22 cellular contexts compared by ENCODE assay signal in genomic region chr13:99298056-99298455, GRCh38. TPM values are rescaled to one million over a fixed set of nuclear protein-coding genes. Genes with fewer than 3 reads are reported as not detected.
DNase-seq lines count a peak whose midpoint lies in the region; ATAC-seq, FAIRE-seq and TF ChIP-seq lines count a peak whose summit lies in the region.
"Had no signal": no experiment of that assay in that cellular context is flagged by ENCODE, and none has a peak within 500 bp of the region (broad histone marks: within the 10 kb centered on the region; RNA-seq: fewer than 3 reads in every experiment).

No MANE protein-coding gene starts in this region.

- no peak for TF ChIP-seq CTCF in activated CD8-positive, alpha-beta T cell treated with anti-CD3 and anti-CD28 coated beads for 36 hours (IDR thresholded peaks at IDR 0.05)
- no peak for TF ChIP-seq CTCF in right atrium auricular region (IDR thresholded peaks at IDR 0.05)

- peak; percentile 42 for FAIRE-seq in GM12892 (lab: Jason Lieb, UNC)
- FAIRE-seq: A549, bronchial epithelial cell had no signal

- H3K27ac ChIP-seq in right atrium auricular region, result no peak overlapping the region
- H3K27ac ChIP-seq: A549, C4-2B, left ventricle myocardium inferior, RWPE1, upper lobe of left lung had no signal

- peaks cover 64% of the 10 kb centered on the region for H3K4me1 Mint-ChIP-seq in activated CD4-positive, alpha-beta T cell treated with anti-CD3 and anti-CD28 coated beads, Interleukin-2, amount 10 ng/mL, durations not matched to agents 24 days and 14 days
- H3K4me1 Mint-ChIP-seq in activated CD8-positive, alpha-beta T cell treated with anti-CD3 and anti-CD28 coated beads for 36 hours (ENCODE audit: low read depth), result peaks cover 85% of the 10 kb centered on the region
- peaks cover 68 to 78% (median 73%) of the 10 kb centered on the region in 3 donors for H3K4me1 Mint-ChIP-seq in naive B cell

- no peaks in the 10 kb centered on the region for H3K9me3 ChIP-seq in right atrium auricular region
- H3K9me3 ChIP-seq: A549, esophagus squamous epithelium, left ventricle myocardium inferior, upper lobe of left lung had no signal

- H3K27me3 ChIP-seq in right atrium auricular region, result no peaks in the 10 kb centered on the region
- H3K27me3 ChIP-seq: esophagus squamous epithelium, upper lobe of left lung had no signal

- H3K36me3 Mint-ChIP-seq in activated CD4-positive, alpha-beta T cell treated with anti-CD3 and anti-CD28 coated beads, Interleukin-2, amount 10 ng/mL, durations not matched to agents 24 days and 14 days (ENCODE audit: low read depth), result peaks cover 41% of the 10 kb centered on the region
- H3K36me3 Mint-ChIP-seq in activated CD8-positive, alpha-beta T cell treated with anti-CD3 and anti-CD28 coated beads for 36 hours (ENCODE audit: low read depth), result peaks cover 40% of the 10 kb centered on the region
- H3K36me3 Mint-ChIP-seq in naive B cell, result peaks cover 9 to 18% of the 10 kb centered on the region in 2 donors

- DNase-seq in activated CD4-positive, alpha-beta T cell treated with anti-CD3 and anti-CD28 coated beads, Interleukin-2, amount 10 ng/mL, durations not matched to agents 24 days and 14 days, result no peak
- no peak for DNase-seq in activated CD4-positive, alpha-beta T cell treated with anti-CD3 and anti-CD28 coated beads for 1 hour
- DNase-seq in GM12892 (ENCODE audit: insufficient read length) (no peak), naive B cell (no peak), GDM1 (lab: John Stamatoyannopoulos, UW) (no peak), right atrium auricular region (ENCODE audit: low spot score) (no peak)
- DNase-seq in activated CD8-positive, alpha-beta T cell treated with anti-CD3 and anti-CD28 coated beads for 36 hours, result no peak
- no peak for DNase-seq in effector CD4-positive, alpha-beta T cell
- DNase-seq: DMS79; esophagus squamous epithelium; left ventricle myocardium inferior; NCI-H2081; NCI-H510A treated with DMSO at 0.1 percent for 48 hours; occipital lobe; stimulated activated naive CD8-positive, alpha-beta T cell treated with anti-CD3 and anti-CD28 coated beads, Interleukin-15, Interleukin-2, amounts not matched to agents 100 U/mL and 50 U/mL, for 24 hours; upper lobe of left lung had no signal

- no peak for ATAC-seq in activated CD8-positive, alpha-beta T cell treated with anti-CD3 and anti-CD28 coated beads for 36 hours
- peak in 1 of 2 donors; percentile 23 for ATAC-seq in naive B cell (ENCODE audit: low read depth in 2 of 2)
- ATAC-seq: A549, HCT116 had no signal

- intact Hi-C loops in activated CD4-positive, alpha-beta T cell treated with anti-CD3 and anti-CD28 coated beads, Interleukin-2, amount 10 ng/mL, durations not matched to agents 24 days and 14 days (cut with micrococcal nuclease), result loop anchor here (2.0 kb wide), 2 partner anchors 59 to 79 kb away; no protein-coding TSS in a partner anchor
- intact Hi-C loops in activated CD8-positive, alpha-beta T cell treated with anti-CD3 and anti-CD28 coated beads for 36 hours (cut with micrococcal nuclease), result no loop called here

- no peaks in the 10 kb centered on the region for H3K27me3 Mint-ChIP-seq in activated CD4-positive, alpha-beta T cell treated with anti-CD3 and anti-CD28 coated beads, Interleukin-2, amount 10 ng/mL, durations not matched to agents 24 days and 14 days
- H3K27me3 Mint-ChIP-seq in activated CD8-positive, alpha-beta T cell treated with anti-CD3 and anti-CD28 coated beads for 36 hours, result no peaks in the 10 kb centered on the region
- no peaks in the 10 kb centered on the region for H3K27me3 Mint-ChIP-seq in naive B cell

- no peaks in the 10 kb centered on the region for H3K4me1 ChIP-seq in right atrium auricular region
- H3K4me1 ChIP-seq: A549, left ventricle myocardium inferior had no signal

- POLR2A ChIA-PET in activated CD8-positive, alpha-beta T cell treated with anti-CD3 and anti-CD28 coated beads for 36 hours (lab: Charles Lee), result interaction anchor here (0.8 to 1.9 kb wide), 4 partner anchors 10 to 121 kb away, joined by 3 to 6 read pairs (median 5); no protein-coding TSS in a partner anchor

- CTCF ChIA-PET in activated CD8-positive, alpha-beta T cell treated with anti-CD3 and anti-CD28 coated beads for 36 hours (lab: Charles Lee), result interaction anchor here (1.0 to 3.4 kb wide), 9 partner anchors 9 to 208 kb away, joined by 3 to 18 read pairs (median 6); partner anchors contain the start of gene GPR183

- peaks cover 10% of the 10 kb centered on the region for H3K36me3 ChIP-seq in right atrium auricular region

- peak overlapping the region; percentile 83 for H3K27ac Mint-ChIP-seq in activated CD4-positive, alpha-beta T cell treated with anti-CD3 and anti-CD28 coated beads, Interleukin-2, amount 10 ng/mL, durations not matched to agents 24 days and 14 days
- peak overlapping the region; percentile 89 for H3K27ac Mint-ChIP-seq in activated CD8-positive, alpha-beta T cell treated with anti-CD3 and anti-CD28 coated beads for 36 hours
- H3K27ac Mint-ChIP-seq in naive B cell, result peak overlapping the region; percentile 5 to 86 (median 44)

- H3K4me3 Mint-ChIP-seq in activated CD4-positive, alpha-beta T cell treated with anti-CD3 and anti-CD28 coated beads, Interleukin-2, amount 10 ng/mL, durations not matched to agents 24 days and 14 days, result peak overlapping the region; percentile 67
- no peak overlapping the region for H3K4me3 Mint-ChIP-seq in activated CD8-positive, alpha-beta T cell treated with anti-CD3 and anti-CD28 coated beads for 36 hours
- peak overlapping the region in 7 of 8 donors; percentile 32 to 74 (median 60) for H3K4me3 Mint-ChIP-seq in naive B cell

- no peak for TF ChIP-seq POLR2A in GM12892 (IDR thresholded peaks at IDR 0.05; ENCODE audit: low read depth, low read length)

- H3K4me3 ChIP-seq in right atrium auricular region, result no peak overlapping the region
- H3K4me3 ChIP-seq: A549, esophagus squamous epithelium, left ventricle myocardium inferior, upper lobe of left lung had no signal

- no peaks in the 10 kb centered on the region for H3K9me3 Mint-ChIP-seq in activated CD4-positive, alpha-beta T cell treated with anti-CD3 and anti-CD28 coated beads, Interleukin-2, amount 10 ng/mL, durations not matched to agents 24 days and 14 days
- no peaks in the 10 kb centered on the region for H3K9me3 Mint-ChIP-seq in activated CD8-positive, alpha-beta T cell treated with anti-CD3 and anti-CD28 coated beads for 36 hours
- H3K9me3 Mint-ChIP-seq in naive B cell, result no peaks in the 10 kb centered on the region

RNA-seq across cellular contexts. Expression of gene GPR183, which starts 9.1 kb away (rescaled TPM):
- 36.8 and 37.1 TPM in 2 replicates for total RNA-seq in activated CD4-positive, alpha-beta T cell treated with anti-CD3 and anti-CD28 coated beads, Interleukin-2, amount 10 ng/mL, durations not matched to agents 24 days and 14 days
- 100 TPM for polyA plus RNA-seq in GM12892 (2012; ENCODE audit: missing spikeins)
- 10 to 100 TPM in 1 of 2 experiments, 1 to 10 TPM in 1; 8.6 to 10.0 TPM for total RNA-seq in activated CD8-positive, alpha-beta T cell treated with anti-CD3 and anti-CD28 coated beads for 36 hours
- polyA plus RNA-seq in naive B cell (ENCODE audit: low read depth in 6 of 6), result 100 to 1,000 TPM in 5 of 6 donors, 10 to 100 TPM in 1; 98.3 to 487 (median 158) TPM
- 10 to 100 TPM in 1 of 2 donors, 1 to 10 TPM in 1; 7.6 to 13.3 TPM for total RNA-seq in right atrium auricular region
- total RNA-seq: bronchial epithelial cell had no signal
- polyA plus RNA-seq: A549 had no signal

RNA-seq across cellular contexts. Expression of gene GPR18, which starts 39.9 kb away (rescaled TPM):
- 5.9 and 6.3 TPM in 2 replicates for total RNA-seq in activated CD4-positive, alpha-beta T cell treated with anti-CD3 and anti-CD28 coated beads, Interleukin-2, amount 10 ng/mL, durations not matched to agents 24 days and 14 days
- 0.76 TPM for polyA plus RNA-seq in GM12892 (2012; ENCODE audit: missing spikeins)
- 10 to 100 TPM; 11.4 to 11.6 TPM for total RNA-seq in activated CD8-positive, alpha-beta T cell treated with anti-CD3 and anti-CD28 coated beads for 36 hours
- 100 to 1,000 TPM in 5 of 6 donors, 10 to 100 TPM in 1; 70.6 to 229 (median 135) TPM for polyA plus RNA-seq in naive B cell (ENCODE audit: low read depth in 6 of 6)
- under 1 TPM in 1 of 2 donors, not detected in 1; 0.28 TPM for total RNA-seq in right atrium auricular region
- total RNA-seq: bronchial epithelial cell, glomerular endothelial cell, left ventricle myocardium inferior, occipital lobe had no signal
- polyA plus RNA-seq: A549 had no signal
